In the genomic region with DNA sequence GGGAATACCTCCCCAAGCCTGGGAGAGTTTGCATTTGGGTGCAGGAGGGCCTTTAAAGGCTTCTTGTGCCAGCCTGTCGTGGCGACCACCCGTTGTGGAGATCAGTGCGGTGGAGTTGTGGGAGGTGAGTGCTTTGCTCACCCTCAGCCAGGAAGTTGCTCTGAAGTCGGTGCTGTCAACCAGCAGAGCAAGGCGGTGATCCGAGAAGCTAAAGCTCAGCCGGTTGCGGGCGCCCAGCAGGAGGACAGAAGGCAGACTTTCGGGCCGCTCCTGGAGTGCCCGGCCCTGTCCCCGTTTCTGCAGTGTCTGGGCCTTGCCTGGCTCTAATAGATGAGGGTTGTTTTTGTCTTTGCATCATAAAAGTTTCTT, we compare ENCODE assay signal across 8 cellular contexts. TPM values are rescaled to one million over a fixed set of nuclear protein-coding genes. Genes with fewer than 3 reads are reported as not detected.
DNase-seq lines count a peak whose midpoint lies in the region; ATAC-seq and TF ChIP-seq lines count a peak whose summit lies in the region.

No MANE protein-coding gene starts in this region.

- peaks cover 21% of the 10 kb centered on the region for H3K36me3 ChIP-seq in fibroblast of lung (ENCODE audit: control insufficient read depth, insufficient read depth, low read length)

- H3K79me2 ChIP-seq in fibroblast of lung (ENCODE audit: control insufficient read depth, insufficient read depth, low read length): peaks cover 60% of the 10 kb centered on the region

- peaks cover 3% of the 10 kb centered on the region for H4K20me1 ChIP-seq in fibroblast of lung (ENCODE audit: control insufficient read depth, extremely low read depth, insufficient read depth, low read length)

- no peaks in the 10 kb centered on the region for H3K9me3 ChIP-seq in fibroblast of lung (ENCODE audit: control insufficient read depth, insufficient read depth, low read depth, low read length)

- peak overlapping the region; percentile 73 for H3K4me2 ChIP-seq in fibroblast of lung (ENCODE audit: extremely low read depth, insufficient read depth, low read length)

- ATAC-seq in GM18519 (IDR thresholded peaks at IDR 0.05; ENCODE audit: low FRiP score, unreplicated experiment) (no peak), HG03378 (IDR thresholded peaks at IDR 0.05; ENCODE audit: unreplicated experiment) (no peak)

- H3K27me3 ChIP-seq in fibroblast of lung (ENCODE audit: control insufficient read depth, insufficient read depth, low read length): no peaks in the 10 kb centered on the region

- H3K4me3 ChIP-seq in fibroblast of lung (replicated peaks in 1 of 4; ENCODE audit: control extremely low read depth in 1 of 4, insufficient read depth in 1 of 4, low read depth in 3 of 4, low read length in 4 of 4) (peak overlapping the region; percentile 66 to 96 (median 90)), retinal pigment epithelial cell (ENCODE audit: low read length) (peak overlapping the region; percentile 90)

- peak; percentile 38 for DNase-seq in DMS53 (lab: John Stamatoyannopoulos, UW)
- no peak for DNase-seq in DMS53 treated with DMSO at 0.1 percent for 48 hours (lab: John Stamatoyannopoulos, UW; ENCODE audit: unreplicated experiment)
- no peak for DNase-seq in fibroblast of lung (ENCODE audit: low read depth in 2 of 2)
- DNase-seq in retinal pigment epithelial cell (ENCODE audit: low read depth): no peak
- DNase-seq in NCI-H446 treated with DMSO at 0.1 percent for 48 hours (lab: John Stamatoyannopoulos, UW): no peak

- H2AFZ ChIP-seq in fibroblast of lung (ENCODE audit: low read length): no peak overlapping the region

- H3K27ac ChIP-seq in VCaP (peak overlapping the region; percentile 96; the same call in 1 of the 2 replicates), fibroblast of lung (ENCODE audit: insufficient read depth, low read length) (peak overlapping the region; percentile 63)

- peak overlapping the region; percentile 100 for H3K9ac ChIP-seq in fibroblast of lung (ENCODE audit: insufficient read depth, low read length)

- TF ChIP-seq CTCF in VCaP (conservative IDR thresholded peaks at IDR 0.05) (no peak), fibroblast of lung (conservative IDR thresholded peaks at IDR 0.05 in 1 of 2, IDR thresholded peaks at IDR 0.05 in 1 of 2; ENCODE audit: low read depth in 1 of 2, low read length in 2 of 2) (no peak), retinal pigment epithelial cell (conservative IDR thresholded peaks at IDR 0.05; ENCODE audit: low read depth, low read length) (no peak)

- H3K4me1 ChIP-seq in fibroblast of lung (ENCODE audit: control insufficient read depth, extremely low read depth, insufficient read depth, low read length): peaks cover 10% of the 10 kb centered on the region

RNA-seq across cellular contexts. Expression of gene UBE2I, which starts 1.4 kb away (rescaled TPM):
- total RNA-seq in fibroblast of lung: 42.1 and 44.4 TPM in 2 replicates
- 142 and 202 TPM in 2 replicates for polyA plus RNA-seq in fibroblast of lung
- polyA plus RNA-seq in fibroblast of lung (2012): 119 and 157 TPM in 2 replicates
- polyA minus RNA-seq in fibroblast of lung (ENCODE audit: low replicate concordance): 27.7 and 27.9 TPM in 2 replicates

RNA-seq across cellular contexts. Expression of gene BAIAP3, which starts 22.6 kb away (rescaled TPM):
- 0.26 and 0.83 TPM in 2 replicates for total RNA-seq in fibroblast of lung
- polyA plus RNA-seq in fibroblast of lung: 0.19 and 0.22 TPM in 2 replicates
- 0.58 and 0.73 TPM in 2 replicates for polyA plus RNA-seq in fibroblast of lung (2012)
- 0.11 and 2.9 TPM in 2 replicates for polyA minus RNA-seq in fibroblast of lung (ENCODE audit: low replicate concordance)

RNA-seq across cellular contexts. Expression of gene TSR3, which starts 40.9 kb away (rescaled TPM):
- 74.7 and 77.6 TPM in 2 replicates for total RNA-seq in fibroblast of lung
- polyA plus RNA-seq in fibroblast of lung: 36.2 and 41.9 TPM in 2 replicates
- polyA plus RNA-seq in fibroblast of lung (2012): 65.9 and 94.7 TPM in 2 replicates
- 23.6 and 25.5 TPM in 2 replicates for polyA minus RNA-seq in fibroblast of lung (ENCODE audit: low replicate concordance)

RNA-seq across cellular contexts. Expression of gene GNPTG, which starts 40.9 kb away (rescaled TPM):
- total RNA-seq in fibroblast of lung: 38.8 and 40.8 TPM in 2 replicates
- 43.2 and 44.6 TPM in 2 replicates for polyA plus RNA-seq in fibroblast of lung
- 39.7 and 43.4 TPM in 2 replicates for polyA plus RNA-seq in fibroblast of lung (2012)
- polyA minus RNA-seq in fibroblast of lung (ENCODE audit: low replicate concordance): 12.8 and 47.4 TPM in 2 replicates

RNA-seq across cellular contexts. Expression of gene TPSD1, which starts 54.9 kb away (rescaled TPM):
- total RNA-seq in fibroblast of lung: not detected in 2 replicates
- not detected in 2 replicates for polyA plus RNA-seq in fibroblast of lung
- not detected in 2 replicates for polyA plus RNA-seq in fibroblast of lung (2012)
- polyA minus RNA-seq in fibroblast of lung (ENCODE audit: low replicate concordance): not detected in 2 replicates
